24 cellular contexts compared by ENCODE assay signal in the genomic region with DNA sequence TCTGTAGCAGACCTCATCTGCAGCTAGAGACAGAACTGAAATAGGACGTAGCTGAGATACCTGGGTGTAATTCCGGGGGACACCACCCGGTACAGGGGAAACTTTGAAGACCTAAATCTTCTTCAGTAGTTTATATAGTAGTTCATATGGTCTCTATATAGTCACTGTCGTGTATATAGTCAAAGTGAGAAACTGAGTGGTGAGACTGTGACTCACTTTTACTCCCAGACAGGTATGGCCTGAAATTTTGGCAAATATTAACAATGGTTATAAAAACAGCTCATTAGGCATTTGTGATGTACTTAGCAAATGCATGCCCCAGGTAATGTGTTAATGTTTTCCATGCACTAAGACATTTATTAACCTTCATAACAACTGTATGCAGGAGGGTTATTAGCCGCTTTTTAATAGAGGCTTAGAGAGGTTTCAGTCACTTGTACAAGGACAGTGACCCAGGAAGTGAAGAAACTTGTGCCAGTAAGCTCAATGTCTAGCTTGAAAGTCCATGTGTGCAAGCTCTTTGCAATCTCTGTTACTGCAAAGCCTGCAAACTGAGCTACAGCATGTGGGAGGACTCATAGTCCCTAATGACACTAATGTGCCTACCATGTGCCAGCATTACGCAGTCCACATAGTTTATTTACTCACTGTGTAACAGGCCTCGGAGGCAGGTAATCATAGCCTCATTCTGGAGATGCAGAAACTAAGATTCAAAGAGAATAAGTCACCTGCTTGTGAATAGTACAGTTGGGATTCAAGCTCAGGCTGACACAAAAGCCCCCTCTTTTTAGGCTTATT.
DNase-seq lines count a peak whose midpoint lies in the region; ATAC-seq and TF ChIP-seq lines count a peak whose summit lies in the region.
"Had no signal": no experiment of that assay in that cellular context is flagged by ENCODE, and none has a peak within 500 bp of the region (broad histone marks: within the 10 kb centered on the region; RNA-seq: fewer than 3 reads in every experiment).

No MANE protein-coding gene starts in this region.

- H3K9me2 ChIP-seq in Karpas-422 (replicated peaks; ENCODE audit: insufficient read depth, low read length) = no peaks in the 10 kb centered on the region
- no peaks in the 10 kb centered on the region for H3K9me2 ChIP-seq in neural cell (ENCODE audit: insufficient read depth, low read length)

- H3F3A ChIP-seq in neural cell (ENCODE audit: insufficient read depth, low read length, poor library complexity, severe bottlenecking) = no peaks in the 10 kb centered on the region

- no peaks in the 10 kb centered on the region for H3K36me3 Mint-ChIP-seq in T-cell
- H3K36me3 Mint-ChIP-seq: CD4-positive, CD25-positive, alpha-beta regulatory T cell; natural killer cell had no signal

- no peak for TF ChIP-seq EP300 in neural cell (conservative IDR thresholded peaks at IDR 0.05; ENCODE audit: poor library complexity, severe bottlenecking)

- POLR2A ChIA-PET in T-cell (lab: Charles Lee) = no interaction called here

- no peak for TF ChIP-seq CTCF in neural cell (IDR thresholded peaks at IDR 0.05; ENCODE audit: poor library complexity, severe bottlenecking)

- H3K4me1 ChIP-seq in Karpas-422 (ENCODE audit: low read length) (peaks cover 10% of the 10 kb centered on the region), HAP-1 (no peaks in the 10 kb centered on the region)
- H3K4me1 ChIP-seq: Peyer's patch, SJSA1, thyroid gland had no signal

- no peaks in the 10 kb centered on the region for H4K20me1 ChIP-seq in Karpas-422 (ENCODE audit: insufficient read depth, low read depth, low read length)
- no peaks in the 10 kb centered on the region for H4K20me1 ChIP-seq in neural cell (ENCODE audit: insufficient read depth)

- in situ Hi-C loops in HAP-1 (cut with MboI; ENCODE audit: low sequenced_read_pairs) = no loop called here

- H3K4me3 ChIP-seq in Karpas-422 (ENCODE audit: low read length) (no peak overlapping the region), neural cell (ENCODE audit: low read length) (no peak overlapping the region), HAP-1 (no peak overlapping the region)
- H3K4me3 ChIP-seq: Peyer's patch, SJSA1, thyroid gland had no signal

- DNase-seq in Karpas-422 = peak; percentile 32
- DNase-seq in T-cell = no peak
- DNase-seq in HAP-1 (ENCODE audit: low spot score in 2 of 2) = no peak
- no peak for DNase-seq in NOMO-1 treated with dmso at 0.1 percent for 144 hours (lab: John Stamatoyannopoulos, UW; ENCODE audit: unreplicated experiment)
- DNase-seq: activated CD8-positive, alpha-beta memory T cell treated with anti-CD3 and anti-CD28 coated beads, Interleukin-2, amount 50 U/mL, for 4 hours; activated naive CD8-positive, alpha-beta T cell treated with anti-CD3 and anti-CD28 coated beads, Interleukin-2, amount 50 U/mL, for 24 hours; brain microvascular endothelial cell; CD4-positive, CD25-positive, alpha-beta regulatory T cell; DMS 273 treated with DMSO at 0.1 percent for 48 hours; effector memory CD8-positive, alpha-beta T cell; left colon; natural killer cell; NCI-H187 treated with DMSO at 0.1 percent for 48 hours; NCI-H226; Peyer's patch; stimulated activated CD4-positive, alpha-beta T cell treated with anti-CD3 and anti-CD28 coated beads, Interleukin-2, amount 100 ng/mL, for 24 hours; stimulated activated naive CD8-positive, alpha-beta T cell treated with anti-CD3 and anti-CD28 coated beads, Interleukin-15, Interleukin-2, amounts not matched to agents 100 U/mL and 50 U/mL, for 24 hours; thyroid gland had no signal

- H3K36me3 ChIP-seq in Karpas-422 (ENCODE audit: insufficient read depth, low read length) (no peaks in the 10 kb centered on the region), neural cell (ENCODE audit: insufficient read depth, low read length) (no peaks in the 10 kb centered on the region), HAP-1 (replicated peaks) (no peaks in the 10 kb centered on the region)
- H3K36me3 ChIP-seq: brain microvascular endothelial cell, Peyer's patch, SJSA1, thyroid gland had no signal

- H3K27ac Mint-ChIP-seq in T-cell = no peak overlapping the region
- H3K27ac Mint-ChIP-seq: activated naive CD8-positive, alpha-beta T cell treated with anti-CD3 and anti-CD28 coated beads, Interleukin-2, amount 50 U/mL, for 24 hours; CD4-positive, CD25-positive, alpha-beta regulatory T cell; effector memory CD8-positive, alpha-beta T cell; natural killer cell; T-helper 1 cell treated with Interleukin-12 subunit alpha and Interleukin-12 subunit beta and Interleukin-4 antibody, amounts not matched to agents 30 μg/mL and 1 μg/mL, for 36 hours had no signal

- H3K27me3 Mint-ChIP-seq in T-cell = peaks cover 0 to 13% of the 10 kb centered on the region in 2 donors
- H3K27me3 Mint-ChIP-seq: CD4-positive, CD25-positive, alpha-beta regulatory T cell had no signal

- H3K27me3 ChIP-seq in Karpas-422 (ENCODE audit: low read length) = no peaks in the 10 kb centered on the region
- peaks cover 10% of the 10 kb centered on the region for H3K27me3 ChIP-seq in neural cell (ENCODE audit: insufficient read depth, low read depth, low read length)
- no peaks in the 10 kb centered on the region for H3K27me3 ChIP-seq in HAP-1 (ENCODE audit: low read depth)
- H3K27me3 ChIP-seq: brain microvascular endothelial cell, Peyer's patch, SJSA1, thyroid gland had no signal

- no peaks in the 10 kb centered on the region for H3K9me3 Mint-ChIP-seq in T-cell
- H3K9me3 Mint-ChIP-seq: activated naive CD8-positive, alpha-beta T cell treated with anti-CD3 and anti-CD28 coated beads, Interleukin-2, amount 50 U/mL, for 24 hours; effector memory CD8-positive, alpha-beta T cell; T-helper 1 cell treated with Interleukin-12 subunit alpha and Interleukin-12 subunit beta and Interleukin-4 antibody, amounts not matched to agents 30 μg/mL and 1 μg/mL, for 36 hours had no signal

- H2AFZ ChIP-seq in Karpas-422 (ENCODE audit: low read length) (no peak overlapping the region), neural cell (ENCODE audit: low read depth, low read length) (no peak overlapping the region)

- H3K4me1 Mint-ChIP-seq in T-cell = no peaks in the 10 kb centered on the region
- H3K4me1 Mint-ChIP-seq: activated naive CD8-positive, alpha-beta T cell treated with anti-CD3 and anti-CD28 coated beads, Interleukin-2, amount 50 U/mL, for 24 hours; CD4-positive, CD25-positive, alpha-beta regulatory T cell; natural killer cell had no signal

- no peaks in the 10 kb centered on the region for H3K79me2 ChIP-seq in Karpas-422 (ENCODE audit: low read length)
- no peaks in the 10 kb centered on the region for H3K79me2 ChIP-seq in neural cell (replicated peaks; ENCODE audit: insufficient read depth, low read length)

- no peak overlapping the region for H3K27ac ChIP-seq in Karpas-422 (ENCODE audit: low read length)
- no peak overlapping the region for H3K27ac ChIP-seq in neural cell (ENCODE audit: low read length)
- H3K27ac ChIP-seq: brain microvascular endothelial cell, Peyer's patch, SJSA1, thyroid gland had no signal

- H3K9me3 ChIP-seq in Karpas-422 (ENCODE audit: low read length) (no peaks in the 10 kb centered on the region), neural cell (ENCODE audit: low read length) (no peaks in the 10 kb centered on the region), HAP-1 (no peaks in the 10 kb centered on the region)
- H3K9me3 ChIP-seq: Peyer's patch, SJSA1, thyroid gland had no signal

- CTCF ChIA-PET in T-cell (lab: Charles Lee) = no interaction called here

- no peak overlapping the region for H3K4me3 Mint-ChIP-seq in T-cell
- H3K4me3 Mint-ChIP-seq: activated naive CD8-positive, alpha-beta T cell treated with anti-CD3 and anti-CD28 coated beads, Interleukin-2, amount 50 U/mL, for 24 hours; CD4-positive, CD25-positive, alpha-beta regulatory T cell; effector memory CD8-positive, alpha-beta T cell; natural killer cell; T-helper 1 cell treated with Interleukin-12 subunit alpha and Interleukin-12 subunit beta and Interleukin-4 antibody, amounts not matched to agents 30 μg/mL and 1 μg/mL, for 36 hours had no signal

- ATAC-seq in GM19025 (IDR thresholded peaks at IDR 0.05; ENCODE audit: low read depth, unreplicated experiment) (peak; percentile 78), HG02973 (IDR thresholded peaks at IDR 0.05; ENCODE audit: unreplicated experiment) (peak; percentile 62), T-cell (replicated peaks in 1 of 4) (no peak), HG03565 (IDR thresholded peaks at IDR 0.05; ENCODE audit: unreplicated experiment) (no peak)
- ATAC-seq: activated naive CD8-positive, alpha-beta T cell treated with anti-CD3 and anti-CD28 coated beads, Interleukin-2, amount 50 U/mL, for 24 hours; effector memory CD8-positive, alpha-beta T cell; left colon; natural killer cell; stimulated activated naive CD8-positive, alpha-beta T cell treated with anti-CD3 and anti-CD28 coated beads, Interleukin-15, Interleukin-2, amounts not matched to agents 100 U/mL and 50 U/mL, for 24 hours had no signal

- TF ChIP-seq RAD21 in neural cell (conservative IDR thresholded peaks at IDR 0.05) = no peak

- H3K4me2 ChIP-seq in Karpas-422 (ENCODE audit: low read depth, low read length, poor library complexity, severe bottlenecking) (no peak overlapping the region), neural cell (ENCODE audit: low read length) (peak overlapping the region; percentile 13)

- no peak overlapping the region for H3K9ac ChIP-seq in Karpas-422 (ENCODE audit: low read length)
- no peak overlapping the region for H3K9ac ChIP-seq in neural cell (ENCODE audit: low read length)

TF ChIP-seq in neural cell, 6 proteins besides CTCF, POLR2A, EP300 and RAD21:
- no peak for TF ChIP-seq MXI1 (conservative IDR thresholded peaks at IDR 0.05; ENCODE audit: poor library complexity, severe bottlenecking)
TF ChIP-seq in neural cell: peak in this region for 0.

Comparison
In these comparisons a context has a peak if more than half of its experiments do, and no peak if none do; other contexts are left out.
1. ATAC-seq: peak in GM19025 (single experiment) and HG02973 (single experiment); none in T-cell (0 of 4) and HG03565 (single experiment).